21 cellular contexts compared by ENCODE assay signal in genomic region chrX:38968817-38969216, GRCh38.
"Had no signal": no experiment of that assay in that cellular context is flagged by ENCODE, and none has a peak within 500 bp of the region (broad histone marks: within the 10 kb centered on the region; RNA-seq: fewer than 3 reads in every experiment).

No MANE protein-coding gene starts in this region.

- FAIRE-seq: endometrium, small intestine had no signal

- H3K9me3 Mint-ChIP-seq: activated B cell treated with CpG ODN at 0.5 μM for 24 hours; activated CD4-positive, alpha-beta memory T cell treated with anti-CD3 and anti-CD28 coated beads, Interleukin-2, amount 10 ng/mL, durations not matched to agents 7 days and 5 days; central memory CD8-positive, alpha-beta T cell had no signal

- H3K27me3 ChIP-seq: gastrocnemius medialis, stomach, upper lobe of right lung had no signal

- H3K36me3 Mint-ChIP-seq: activated CD8-positive, alpha-beta memory T cell treated with anti-CD3 and anti-CD28 coated beads, Interleukin-2, amount 10 ng/mL, durations not matched to agents 7 days and 5 days had no signal

- H3K27ac Mint-ChIP-seq: activated B cell treated with CpG ODN at 0.5 μM for 24 hours; activated CD4-positive, alpha-beta memory T cell treated with anti-CD3 and anti-CD28 coated beads, Interleukin-2, amount 10 ng/mL, durations not matched to agents 7 days and 5 days; activated CD8-positive, alpha-beta memory T cell treated with anti-CD3 and anti-CD28 coated beads, Interleukin-2, amount 10 ng/mL, durations not matched to agents 7 days and 5 days; activated T-helper 17 cell treated with anti-CD3 and anti-CD28 coated beads, Interleukin-2, amount 50 U/mL, for 72 hours; brain; nephron progenitor cell; T-helper 2 cell treated with Interferon-gamma antibody and Interleukin-4, amounts not matched to agents 5 μg/mL and 100 μg/mL, for 36 hours had no signal

- DNase-seq: activated B cell treated with CpG ODN at 0.5 μM for 24 hours; activated CD4-positive, alpha-beta memory T cell treated with anti-CD3 and anti-CD28 coated beads, Interleukin-2, amount 10 ng/mL, durations not matched to agents 7 days and 5 days; activated CD4-positive, alpha-beta T cell treated with anti-CD3 and anti-CD28 coated beads for 4 hours; activated CD8-positive, alpha-beta memory T cell treated with anti-CD3 and anti-CD28 coated beads, Interleukin-2, amount 10 ng/mL, durations not matched to agents 7 days and 5 days; activated naive CD4-positive, alpha-beta T cell; activated T-cell treated with anti-CD3 and anti-CD28 coated beads, Interleukin-2, amount 50 U/mL, for 1 hour; cortex of kidney; erythroblast; gastrocnemius medialis; nephron progenitor cell; small intestine; stimulated activated CD4-positive, alpha-beta T cell treated with anti-CD3 and anti-CD28 coated beads, Interleukin-4, amount 100 ng/mL, for 1 hour; stomach; upper lobe of right lung had no signal

- H3K9me3 ChIP-seq: gastrocnemius medialis, thoracic aorta, upper lobe of right lung had no signal

- H3K36me3 ChIP-seq: gastrocnemius medialis, stomach, thoracic aorta, upper lobe of right lung had no signal

- ATAC-seq: activated CD8-positive, alpha-beta memory T cell treated with anti-CD3 and anti-CD28 coated beads, Interleukin-2, amount 10 ng/mL, durations not matched to agents 7 days and 5 days; activated T-helper 17 cell treated with anti-CD3 and anti-CD28 coated beads, Interleukin-2, amount 50 U/mL, for 72 hours; gastrocnemius medialis had no signal

- H3K4me3 ChIP-seq: gastrocnemius medialis, lung, stomach, thoracic aorta, upper lobe of right lung had no signal

- H3K4me1 ChIP-seq: gastrocnemius medialis, stomach, upper lobe of right lung had no signal

- H3K27ac ChIP-seq: gastrocnemius medialis, stomach, thoracic aorta, upper lobe of right lung had no signal
